In genomic region chr5:38660194-38660668, GRCh38 we compare ENCODE assay signal across 8 cellular contexts.
A peak's percentile ranks its signal among the peaks of the same experiment; 100 is the strongest.
DNase-seq lines count a peak whose midpoint lies in the region; ATAC-seq and TF ChIP-seq lines count a peak whose summit lies in the region.
"Had no signal": no experiment of that assay in that cellular context is flagged by ENCODE, and none has a peak within 500 bp of the region (broad histone marks: within the 10 kb centered on the region; RNA-seq: fewer than 3 reads in every experiment).

No MANE protein-coding gene starts in this region.

- peak overlapping the region; percentile 30 to 62 (median 55) for H3K9ac ChIP-seq in skeletal muscle tissue (ENCODE audit: low read depth in 1 of 3, low read length in 3 of 3)

- H3K27me3 ChIP-seq in MG63 (no peaks in the 10 kb centered on the region), cardiac muscle cell (no peaks in the 10 kb centered on the region), skeletal muscle tissue (ENCODE audit: control insufficient read depth in 3 of 3, insufficient read depth in 3 of 3, low read length in 3 of 3) (no peaks in the 10 kb centered on the region)

- H3K4me1 ChIP-seq in cardiac muscle cell (ENCODE audit: low read depth) (peaks cover 25% of the 10 kb centered on the region), skeletal muscle tissue (ENCODE audit: control insufficient read depth in 3 of 3, insufficient read depth in 3 of 3, low read length in 3 of 3) (peaks cover 2 to 14% (median 10%) of the 10 kb centered on the region in 3 donors)

- ATAC-seq in GM18498 (IDR thresholded peaks at IDR 0.05; ENCODE audit: unreplicated experiment) = no peak

- H3K9me3 ChIP-seq in MG63 = no peaks in the 10 kb centered on the region
- no peaks in the 10 kb centered on the region for H3K9me3 ChIP-seq in cardiac muscle cell (ENCODE audit: low read depth)
- H3K9me3 ChIP-seq in skeletal muscle tissue (ENCODE audit: control insufficient read depth in 3 of 3, low read length in 3 of 3) = no peaks in the 10 kb centered on the region

- H3K36me3 ChIP-seq in MG63 (no peaks in the 10 kb centered on the region), cardiac muscle cell (no peaks in the 10 kb centered on the region), skeletal muscle tissue (ENCODE audit: control insufficient read depth in 3 of 3, insufficient read depth in 3 of 3, low read length in 3 of 3) (no peaks in the 10 kb centered on the region)

- H3K27ac ChIP-seq in cardiac muscle cell (peak overlapping the region; percentile 78), skeletal muscle tissue (ENCODE audit: low read depth, low read length) (peak overlapping the region; percentile 81)

- no peak for TF ChIP-seq CTCF in cardiac muscle cell (IDR thresholded peaks at IDR 0.05; ENCODE audit: low read depth, low read length)

- H3K4me3 ChIP-seq in MG63 (peak overlapping the region; percentile 37), cardiac muscle cell (no peak overlapping the region), skeletal muscle tissue (ENCODE audit: low read length in 3 of 3) (peak overlapping the region in 2 of 3 donors; percentile 24 to 50)

- in situ Hi-C loops in KBM-7 (cut with MboI; ENCODE audit: low pct_unique_long_range_greater_than_20kb, low sequenced_read_pairs) = no loop called here

- DNase-seq in MG63 (peak; percentile 78), NCI-H748 treated with DMSO at 0.1 percent for 48 hours (lab: John Stamatoyannopoulos, UW) (peak; percentile 100), cardiac muscle cell (ENCODE audit: low read depth in 1 of 2, low spot score in 1 of 2) (peak in 1 of 2 donors; percentile 86), GM19240 (ENCODE audit: insufficient read length, low spot score) (no peak), KBM-7 (no peak)
- DNase-seq: amniotic stem cell had no signal

Comparison
In these comparisons a context has a peak if more than half of its experiments do, and no peak if none do; other contexts are left out.
1. DNase-seq: peak in MG63 (single experiment) and NCI-H748 treated with DMSO at 0.1 percent for 48 hours (single experiment); none in GM19240 (single experiment) and KBM-7 (single experiment).